Comparison of ENCODE assay signal across 9 cellular contexts in genomic region chr2:96507957-96508520, GRCh38. TPM values are rescaled to one million over a fixed set of nuclear protein-coding genes. Genes with fewer than 3 reads are reported as not detected.
DNase-seq lines count a peak whose midpoint lies in the region; ATAC-seq, FAIRE-seq and TF ChIP-seq lines count a peak whose summit lies in the region.
"Had no signal": no experiment of that assay in that cellular context is flagged by ENCODE, and none has a peak within 500 bp of the region (broad histone marks: within the 10 kb centered on the region; RNA-seq: fewer than 3 reads in every experiment).

No MANE protein-coding gene starts in this region.

- H3K36me3 Mint-ChIP-seq in activated CD8-positive, alpha-beta T cell treated with anti-CD3 and anti-CD28 coated beads for 36 hours (ENCODE audit: low read depth), result no peaks in the 10 kb centered on the region

- H3K4me3 Mint-ChIP-seq in activated CD8-positive, alpha-beta T cell treated with anti-CD3 and anti-CD28 coated beads for 36 hours, result peak overlapping the region; percentile 65

- DNase-seq in GM12892 (ENCODE audit: insufficient read length) (peak; percentile 90), NCI-H526 treated with DMSO at 0.1 percent for 48 hours (lab: John Stamatoyannopoulos, UW) (peak; percentile 24), mucosa of descending colon (peak; percentile 84 to 87 (median 85))
- DNase-seq in activated CD8-positive, alpha-beta T cell treated with anti-CD3 and anti-CD28 coated beads for 36 hours, result peak; percentile 94
- peak; percentile 87 for DNase-seq in effector CD8-positive, alpha-beta T cell (lab: John Stamatoyannopoulos, UW)
- DNase-seq in stimulated activated CD8-positive, alpha-beta memory T cell treated with anti-CD3 and anti-CD28 coated beads, Interleukin-4, amount 100 ng/mL, for 24 hours (ENCODE audit: low read depth), result peak; percentile 85

- POLR2A ChIA-PET in activated CD8-positive, alpha-beta T cell treated with anti-CD3 and anti-CD28 coated beads for 36 hours (lab: Charles Lee), result interaction anchor here (1.0 to 1.7 kb wide), 4 partner anchors 11 to 300 kb away, joined by 3 to 5 read pairs (median 3); partner anchors contain the start of gene STARD7

- FAIRE-seq in GM12892 (lab: Jason Lieb, UNC), result peak; percentile 65

- H3K4me1 Mint-ChIP-seq in activated CD8-positive, alpha-beta T cell treated with anti-CD3 and anti-CD28 coated beads for 36 hours (ENCODE audit: low read depth), result peaks cover 9% of the 10 kb centered on the region

- TF ChIP-seq CTCF in activated CD8-positive, alpha-beta T cell treated with anti-CD3 and anti-CD28 coated beads for 36 hours (IDR thresholded peaks at IDR 0.05), result peak; percentile 100
- TF ChIP-seq CTCF in mucosa of descending colon (IDR thresholded peaks at IDR 0.05), result peak; percentile 98

- no peak for TF ChIP-seq POLR2A in GM12892 (IDR thresholded peaks at IDR 0.05; ENCODE audit: low read depth, low read length)

- peaks cover 19% of the 10 kb centered on the region for H3K4me1 ChIP-seq in mucosa of descending colon (ENCODE audit: low read depth)

- no peak overlapping the region for H3K27ac Mint-ChIP-seq in activated CD8-positive, alpha-beta T cell treated with anti-CD3 and anti-CD28 coated beads for 36 hours

- no peaks in the 10 kb centered on the region for H3K9me3 Mint-ChIP-seq in activated CD8-positive, alpha-beta T cell treated with anti-CD3 and anti-CD28 coated beads for 36 hours

- no peaks in the 10 kb centered on the region for H3K36me3 ChIP-seq in mucosa of descending colon (ENCODE audit: low read depth)

- CTCF ChIA-PET in activated CD8-positive, alpha-beta T cell treated with anti-CD3 and anti-CD28 coated beads for 36 hours (lab: Charles Lee), result interaction anchor here (0.6 to 11.2 kb wide), 19 partner anchors 11 to 333 kb away, joined by 3 to 133 read pairs (median 6); no protein-coding TSS in a partner anchor

- intact Hi-C loops in activated CD8-positive, alpha-beta T cell treated with anti-CD3 and anti-CD28 coated beads for 36 hours (cut with micrococcal nuclease), result loop anchor here (5.0 kb wide), 2 partner anchors 36 to 101 kb away; no protein-coding TSS in a partner anchor
- intact Hi-C loops in mucosa of descending colon (cut with DNase I, micrococcal nuclease), result loop anchor here in 1 of 2 donors (5.0 kb wide), 1 partner anchor 101 kb away; no protein-coding TSS in a partner anchor

- H3K9me3 ChIP-seq in mucosa of descending colon, result no peaks in the 10 kb centered on the region

- ATAC-seq in HG02981 (IDR thresholded peaks at IDR 0.05; ENCODE audit: unreplicated experiment) (peak; percentile 51), mucosa of descending colon (peak; percentile 76), GM21737 (IDR thresholded peaks at IDR 0.05; ENCODE audit: unreplicated experiment) (no peak)
- peak; percentile 98 for ATAC-seq in activated CD8-positive, alpha-beta T cell treated with anti-CD3 and anti-CD28 coated beads for 36 hours

- H3K4me3 ChIP-seq in mucosa of descending colon, result no peak overlapping the region

- peaks cover 16% of the 10 kb centered on the region for H3K27me3 Mint-ChIP-seq in activated CD8-positive, alpha-beta T cell treated with anti-CD3 and anti-CD28 coated beads for 36 hours

RNA-seq across cellular contexts. Expression of gene NEURL3, which starts 2.9 kb away (rescaled TPM):
- polyA plus RNA-seq in GM12892 (2012; ENCODE audit: missing spikeins), result 1.1 TPM
- under 1 TPM in 1 of 2 experiments, not detected in 1; 0.25 TPM for total RNA-seq in activated CD8-positive, alpha-beta T cell treated with anti-CD3 and anti-CD28 coated beads for 36 hours
- 1 to 10 TPM; 2.1 to 5.2 (median 2.3) TPM for total RNA-seq in mucosa of descending colon
- total RNA-seq: pulmonary artery endothelial cell had no signal

RNA-seq across cellular contexts. Expression of gene ARID5A, which starts 28.5 kb away (rescaled TPM):
- 32.9 TPM for polyA plus RNA-seq in GM12892 (2012; ENCODE audit: missing spikeins)
- total RNA-seq in activated CD8-positive, alpha-beta T cell treated with anti-CD3 and anti-CD28 coated beads for 36 hours, result 10 to 100 TPM; 61.5 to 64.3 TPM
- 10 to 100 TPM in 2 of 3 donors, 1 to 10 TPM in 1; 4.8 to 17.6 (median 10.3) TPM for total RNA-seq in mucosa of descending colon

Comparison
In these comparisons a context has a peak if more than half of its experiments do, and no peak if none do; other contexts are left out.
1. DNase-seq: peak in every context shown above with its lines; median percentile 94 in activated CD8-positive, alpha-beta T cell treated with anti-CD3 and anti-CD28 coated beads for 36 hours; 90 in GM12892; 87 in effector CD8-positive, alpha-beta T cell; 85 in mucosa of descending colon; 85 in stimulated activated CD8-positive, alpha-beta memory T cell treated with anti-CD3 and anti-CD28 coated beads, Interleukin-4, amount 100 ng/mL, for 24 hours; 24 in NCI-H526 treated with DMSO at 0.1 percent for 48 hours.